Comparison of ENCODE assay signal across 1 cellular context in genomic region chr19:10106100-10106936, GRCh38.
TF ChIP-seq lines count a peak whose summit lies in the region.

Gene PPAN (plus strand): TSS chr19:10106362. CDS start chr19:10106395, 33 bp downstream.

TF ChIP-seq in H1, 55 proteins besides CTCF, POLR2A, EP300 and RAD21:
- TF ChIP-seq SP1 (IDR thresholded peaks at IDR 0.05; ENCODE audit: low read depth, low read length): peak; percentile 51; the same call in 1 of the 2 replicates
- no peak for TF ChIP-seq MAFK (IDR thresholded peaks at IDR 0.05; ENCODE audit: low read depth, low read length)
- peak; percentile 16 for TF ChIP-seq SAP30 (IDR thresholded peaks at IDR 0.05; ENCODE audit: insufficient read depth, insufficient replicate concordance, low read length)
- TF ChIP-seq MAX (IDR thresholded peaks at IDR 0.05): peak; percentile 98
- no peak for TF ChIP-seq ATF2 (IDR thresholded peaks at IDR 0.05; ENCODE audit: low read length)
- TF ChIP-seq ZNF274 (IDR thresholded peaks at IDR 0.05; ENCODE audit: borderline replicate concordance, extremely low read depth, low read length): no peak
- TF ChIP-seq TEAD4 (IDR thresholded peaks at IDR 0.05; ENCODE audit: low read depth, low read length): no peak
- TF ChIP-seq CREB1 (IDR thresholded peaks at IDR 0.05): peak; percentile 98
- no peak for TF ChIP-seq CEBPB (IDR thresholded peaks at IDR 0.05; ENCODE audit: low read depth, low read length)
- TF ChIP-seq EGR1 (IDR thresholded peaks at IDR 0.05; ENCODE audit: borderline replicate concordance, low read depth, low read length): no peak
- no peak for TF ChIP-seq SUZ12 (IDR thresholded peaks at IDR 0.05; ENCODE audit: low read length)
- no peak for TF ChIP-seq EZH2 (IDR thresholded peaks at IDR 0.05; ENCODE audit: low read depth, low read length, severe bottlenecking)
- peak; percentile 38 to 94; a peak in 3 of 4 replicates for TF ChIP-seq SIN3A (conservative IDR thresholded peaks at IDR 0.05 in 1 of 2, IDR thresholded peaks at IDR 0.05 in 1 of 2; ENCODE audit: low read depth in 1 of 2, low read length in 2 of 2)
- peak; percentile 74 for TF ChIP-seq SRF (IDR thresholded peaks at IDR 0.05; ENCODE audit: low read depth, low read length)
- TF ChIP-seq TAF1 (IDR thresholded peaks at IDR 0.05; ENCODE audit: low read depth, low read length): peak; percentile 89
- no peak for TF ChIP-seq SP2 (IDR thresholded peaks at IDR 0.05; ENCODE audit: low read length)
- peak; percentile 66 for TF ChIP-seq E2F6 (IDR thresholded peaks at IDR 0.05)
- TF ChIP-seq RXRA (IDR thresholded peaks at IDR 0.05; ENCODE audit: insufficient read depth, low read depth, low read length): no peak
- TF ChIP-seq FOSL1 (IDR thresholded peaks at IDR 0.05; ENCODE audit: insufficient read depth, low read depth, low read length): no peak
- TF ChIP-seq HDAC2 (IDR thresholded peaks at IDR 0.05; ENCODE audit: borderline replicate concordance in 1 of 2, low read depth in 2 of 2, low read length in 2 of 2): peak in 1 of 2 experiments; percentile 92; a peak in 1 of 4 replicates
- TF ChIP-seq ATF3 (IDR thresholded peaks at IDR 0.05; ENCODE audit: insufficient read depth, low read depth, low read length): peak; percentile 81
- peak; percentile 74; the same call in 1 of the 2 replicates for TF ChIP-seq TBP (IDR thresholded peaks at IDR 0.05; ENCODE audit: low read depth, low read length)
- no peak for TF ChIP-seq CBX8 (IDR thresholded peaks at IDR 0.05; ENCODE audit: borderline replicate concordance, low read depth, low read length)
- TF ChIP-seq PHF8 (conservative IDR thresholded peaks at IDR 0.05; ENCODE audit: low read depth, low read length): peak; percentile 98
- peak; percentile 16; the same call in 1 of the 2 replicates for TF ChIP-seq USF2 (IDR thresholded peaks at IDR 0.05; ENCODE audit: low read length)
- TF ChIP-seq CHD1 (IDR thresholded peaks at IDR 0.05; ENCODE audit: low read depth, low read length): no peak
- no peak for TF ChIP-seq BCL11A (IDR thresholded peaks at IDR 0.05; ENCODE audit: low read depth in 2 of 2, low read length in 2 of 2)
- TF ChIP-seq CBX5 (IDR thresholded peaks at IDR 0.05; ENCODE audit: low read depth, low read length): no peak
- no peak for TF ChIP-seq TCF12 (IDR thresholded peaks at IDR 0.05; ENCODE audit: low read depth, low read length)
- TF ChIP-seq BACH1 (IDR thresholded peaks at IDR 0.05; ENCODE audit: low read length): no peak
- TF ChIP-seq GTF2F1 (IDR thresholded peaks at IDR 0.05; ENCODE audit: borderline replicate concordance, low read depth, low read length): no peak; the same call in 1 of the 2 replicates
- TF ChIP-seq SP4 (IDR thresholded peaks at IDR 0.05; ENCODE audit: low read length): no peak
- peak; percentile 98 for TF ChIP-seq GABPA (IDR thresholded peaks at IDR 0.05; ENCODE audit: borderline replicate concordance, insufficient read depth, low read length)
- TF ChIP-seq POLR2AphosphoS5 (IDR thresholded peaks at IDR 0.05; ENCODE audit: low read depth, low read length): peak; percentile 96
- no peak for TF ChIP-seq POU5F1 (IDR thresholded peaks at IDR 0.05; ENCODE audit: low read depth, low read length)
- TF ChIP-seq CTBP2 (IDR thresholded peaks at IDR 0.05; ENCODE audit: borderline replicate concordance, insufficient read depth, insufficient read length, low read length): no peak
- peak; percentile 78 for TF ChIP-seq TAF7 (optimal IDR thresholded peaks at IDR 0.05; ENCODE audit: borderline replicate concordance, low read depth, low read length)
- peak; percentile 77 for TF ChIP-seq KDM4A (IDR thresholded peaks at IDR 0.05; ENCODE audit: low read depth, low read length, severe bottlenecking)
- no peak for TF ChIP-seq SIRT6 (IDR thresholded peaks at IDR 0.05; ENCODE audit: low read length)
- peak; percentile 36; the same call in 1 of the 2 replicates for TF ChIP-seq YY1 (IDR thresholded peaks at IDR 0.05; ENCODE audit: low read depth, low read length)
- no peak for TF ChIP-seq RNF2 (IDR thresholded peaks at IDR 0.05; ENCODE audit: borderline replicate concordance, low read depth, low read length, missing control alignments, poor library complexity, severe bottlenecking)
- no peak for TF ChIP-seq NANOG (IDR thresholded peaks at IDR 0.05; ENCODE audit: insufficient read depth, low read depth, low read length, poor library complexity, severe bottlenecking)
- TF ChIP-seq RFX5 (IDR thresholded peaks at IDR 0.05; ENCODE audit: borderline replicate concordance, low read depth, low read length): no peak
- TF ChIP-seq RBBP5 (IDR thresholded peaks at IDR 0.05; ENCODE audit: borderline replicate concordance, low read depth, low read length): 0 out of 2 replicates have a peak, but pooled peaks have one; percentile 54
- TF ChIP-seq JUN (IDR thresholded peaks at IDR 0.05; ENCODE audit: low read depth, low read length): no peak
- peak; percentile 42; the same call in 1 of the 2 replicates for TF ChIP-seq JUND (IDR thresholded peaks at IDR 0.05; ENCODE audit: low read length)
- TF ChIP-seq KDM5A (IDR thresholded peaks at IDR 0.05; ENCODE audit: low read length): peak; percentile 84
- no peak for TF ChIP-seq CHD7 (IDR thresholded peaks at IDR 0.05; ENCODE audit: insufficient replicate concordance, low read length)
- no peak for TF ChIP-seq HDAC6 (IDR thresholded peaks at IDR 0.05; ENCODE audit: low read depth, low read length)
- TF ChIP-seq SIX5 (IDR thresholded peaks at IDR 0.05; ENCODE audit: low read depth, low read length): no peak
- TF ChIP-seq BRCA1 (IDR thresholded peaks at IDR 0.05; ENCODE audit: low read depth, low read length): no peak
- peak; percentile 47; the same call in 1 of the 2 replicates for TF ChIP-seq CHD2 (IDR thresholded peaks at IDR 0.05; ENCODE audit: low read length)
- peak; percentile 86 for TF ChIP-seq ASH2L (IDR thresholded peaks at IDR 0.05; ENCODE audit: low read length)
- peak; percentile 51 for TF ChIP-seq NRF1 (IDR thresholded peaks at IDR 0.05; ENCODE audit: low read depth, low read length)
- TF ChIP-seq KDM1A (IDR thresholded peaks at IDR 0.05; ENCODE audit: borderline replicate concordance, low read length): no peak
